ENCODE assay signal across 8 cellular contexts in the genomic region with DNA sequence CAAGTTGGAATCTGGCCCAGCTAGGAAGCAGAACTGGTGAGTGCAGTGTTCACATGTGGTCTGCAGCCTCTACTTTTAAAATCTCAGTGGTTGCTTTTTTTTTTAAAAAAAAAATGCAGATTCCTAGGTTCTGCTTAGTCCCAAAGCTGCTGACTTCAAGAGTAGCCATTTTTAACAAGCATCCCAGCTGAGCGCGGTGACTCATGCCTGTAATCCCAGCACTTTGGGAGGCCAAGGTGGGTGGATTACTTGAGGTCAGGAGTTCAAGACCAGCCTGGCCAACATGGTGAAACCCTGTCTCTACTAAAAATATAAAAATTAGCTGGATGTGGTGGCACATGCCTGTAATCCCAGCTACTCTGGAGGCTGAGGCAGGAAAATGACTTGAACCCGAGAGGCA.
A peak's percentile ranks its signal among the peaks of the same experiment; 100 is the strongest.
DNase-seq lines count a peak whose midpoint lies in the region; ATAC-seq, FAIRE-seq and TF ChIP-seq lines count a peak whose summit lies in the region.
"Not testable (repeated sequence)": the region's sequence is repeated elsewhere in the genome, so short reads cannot be mapped to it uniquely, and the experiment has no call there.

No MANE protein-coding gene starts in this region.

- not testable (repeated sequence) for H3K9me3 ChIP-seq in MG63; SJSA1 (replicated peaks)

- peaks cover 13% of the 10 kb centered on the region for H3K4me1 ChIP-seq in SJSA1 (replicated peaks)

- H3K4me3 ChIP-seq in MG63; SJSA1; fibroblast of mammary gland (ENCODE audit: control insufficient read depth, low read depth, low read length): not testable (repeated sequence)

- intact Hi-C loops in left ventricle myocardium superior (cut with micrococcal nuclease): not testable (repeated sequence)

- H3K27me3 ChIP-seq in MG63; SJSA1 (replicated peaks): not testable (repeated sequence)

- H3K36me3 ChIP-seq in MG63: peaks cover 67% of the 10 kb centered on the region
- peaks cover 82% of the 10 kb centered on the region for H3K36me3 ChIP-seq in SJSA1

- not testable (repeated sequence) for TF ChIP-seq CTCF in fibroblast of mammary gland (conservative IDR thresholded peaks at IDR 0.05; ENCODE audit: control insufficient read depth, insufficient read depth, low read depth, low read length)

- not testable (repeated sequence) for TF ChIP-seq POLR2A in H54 (IDR thresholded peaks at IDR 0.05; ENCODE audit: low read depth, low read length)

- peak; percentile 6 for FAIRE-seq in H54 (lab: Jason Lieb, UNC)

- ATAC-seq in left ventricle myocardium superior: peak; percentile 17

- DNase-seq in A172 (ENCODE audit: low spot score) (peak; percentile 32), HS-27A (ENCODE audit: low read depth) (peak; percentile 2), MG63 (peak; percentile 39), SJSA1 (ENCODE audit: low read depth in 1 of 2, low spot score in 2 of 2) (peak in 1 of 2 experiments; percentile 53), amniotic epithelial cell (ENCODE audit: low read depth) (peak; percentile 68), fibroblast of mammary gland (ENCODE audit: low read depth) (peak; percentile 35)
- DNase-seq in H54 (ENCODE audit: insufficient read length, low spot score); left ventricle myocardium superior: not testable (repeated sequence)

- peak overlapping the region; percentile 23; the same call in 1 of the 2 replicates for H3K27ac ChIP-seq in SJSA1
